ENCODE assay signal across 9 cellular contexts in genomic region chr4:168496834-168497233, GRCh38. TPM values are rescaled to one million over a fixed set of nuclear protein-coding genes. Genes with fewer than 3 reads are reported as not detected.
DNase-seq lines count a peak whose midpoint lies in the region; ATAC-seq and FAIRE-seq lines count a peak whose summit lies in the region.
"Had no signal": no experiment of that assay in that cellular context is flagged by ENCODE, and none has a peak within 500 bp of the region (broad histone marks: within the 10 kb centered on the region; RNA-seq: fewer than 3 reads in every experiment).

TSS of gene PALLD (plus strand) at chr4:168497052.

- H3K27ac ChIP-seq in small intestine (ENCODE audit: low read depth in 1 of 2, low read length in 1 of 2), result no peak within 1 kb of the TSS

- 47 to 60% (median 49%) methylated on average over 5 of the region's 5 CpGs for WGBS in small intestine, 3 donors

- no peaks in the 10 kb centered on the region for H3K27me3 ChIP-seq in small intestine (ENCODE audit: control insufficient read depth in 2 of 2, insufficient read depth in 2 of 2, low read length in 2 of 2)

- peak; percentile 94 for ATAC-seq in left ventricle myocardium superior
- no peak for ATAC-seq in GM21529 (IDR thresholded peaks at IDR 0.05; ENCODE audit: unreplicated experiment)
- ATAC-seq in HG03571 (IDR thresholded peaks at IDR 0.05; ENCODE audit: unreplicated experiment), result no peak

- no peaks in the 10 kb centered on the region for H3K36me3 ChIP-seq in small intestine (ENCODE audit: control insufficient read depth in 2 of 2, insufficient read depth in 2 of 2, low read length in 2 of 2)

- H3K9me3 ChIP-seq in small intestine (ENCODE audit: control insufficient read depth, low read depth), result no peaks in the 10 kb centered on the region

- no peak for FAIRE-seq in small intestine (lab: Jason Lieb, UNC)

- H3K4me1 ChIP-seq in small intestine (ENCODE audit: control insufficient read depth in 2 of 2, insufficient read depth in 1 of 2, low read depth in 1 of 2, low read length in 1 of 2), result no peaks in the 10 kb centered on the region

- intact Hi-C loops in left ventricle myocardium superior (cut with micrococcal nuclease), result no loop called here

- no peak within 1 kb of the TSS for H3K4me3 ChIP-seq in small intestine (ENCODE audit: low read depth in 1 of 2, low read length in 2 of 2)

- peak; percentile 51 for DNase-seq in HT1080 (ENCODE audit: low read depth)
- peak; percentile 73 for DNase-seq in astrocyte of the hippocampus (ENCODE audit: low read depth, low spot score)
- peak; percentile 57 for DNase-seq in left ventricle myocardium superior
- no peak for DNase-seq in small intestine
- DNase-seq in stimulated activated CD4-positive, alpha-beta T cell treated with anti-CD3 and anti-CD28 coated beads, Interleukin-2, amount 100 ng/mL, for 48 hours, result no peak
- DNase-seq in activated gamma-delta T cell treated with Interleukin-2 at 50 U/mL for 16 hours, result no peak
- DNase-seq: activated T-cell treated with anti-CD3 and anti-CD28 coated beads for 4 hours had no signal

RNA-seq across cellular contexts. Expression of gene PALLD, which starts in this region (rescaled TPM):
- 44.1 and 47.8 TPM in 2 replicates for total RNA-seq in HT1080 (2014; rRNA removed; shearing (Covaris generic))
- 37.6 and 51.8 TPM in 2 replicates for polyA plus RNA-seq in HT1080 (2015; cell fraction: cytosol; rRNA removed)
- polyA plus RNA-seq in HT1080 (2015; cell fraction: nucleus; rRNA removed), result 30.5 and 35.9 TPM in 2 replicates
- 998 TPM for total RNA-seq in left ventricle myocardium superior
- polyA plus RNA-seq in small intestine, result 10 to 100 TPM; 33.0 to 58.9 (median 42.9) TPM

Comparison
In these comparisons a context has a peak if more than half of its experiments do, and no peak if none do; other contexts are left out.
1. RNA of gene PALLD (total RNA-seq): 998 TPM in left ventricle myocardium superior (single experiment); 44.1 to 47.8 TPM in HT1080; every median in the first group is over 10 times any median in the second.
2. DNase-seq: peak in HT1080 (single experiment), astrocyte of the hippocampus (single experiment) and left ventricle myocardium superior (single experiment); none in small intestine (single experiment), stimulated activated CD4-positive, alpha-beta T cell treated with anti-CD3 and anti-CD28 coated beads, Interleukin-2, amount 100 ng/mL, for 48 hours (0 of 2) and activated gamma-delta T cell treated with Interleukin-2 at 50 U/mL for 16 hours (single experiment).